In genomic region chr11:16126361-16126760, GRCh38 we compare ENCODE assay signal across 10 cellular contexts.
DNase-seq lines count a peak whose midpoint lies in the region; ATAC-seq, FAIRE-seq and TF ChIP-seq lines count a peak whose summit lies in the region.
"Had no signal": no experiment of that assay in that cellular context is flagged by ENCODE, and none has a peak within 500 bp of the region (broad histone marks: within the 10 kb centered on the region; RNA-seq: fewer than 3 reads in every experiment).

No MANE protein-coding gene starts in this region.

- BruUV-seq in K562 (replicated peaks; lab: Mats Ljungman, UMichigan), result no TSS peak

- H2AFZ ChIP-seq in K562 (ENCODE audit: low read depth, low read length) (no peak overlapping the region), neural cell (ENCODE audit: low read depth, low read length) (no peak overlapping the region)

- H3K27ac ChIP-seq in K562 (ENCODE audit: extremely low read depth, low read depth, low read length) (no peak overlapping the region), neural cell (ENCODE audit: low read length) (no peak overlapping the region)
- H3K27ac ChIP-seq: esophagus muscularis mucosa had no signal

- no peak for TF ChIP-seq POLR2A in K562 (conservative IDR thresholded peaks at IDR 0.05)

- no peak for ATAC-seq in K562
- no peak for ATAC-seq in GM18861 (IDR thresholded peaks at IDR 0.05; ENCODE audit: unreplicated experiment)
- no peak for ATAC-seq in GM21360 (IDR thresholded peaks at IDR 0.05; ENCODE audit: unreplicated experiment)

- H3F3A ChIP-seq in neural cell (ENCODE audit: insufficient read depth, low read length, poor library complexity, severe bottlenecking), result no peaks in the 10 kb centered on the region

- H3K9ac ChIP-seq in K562 (ENCODE audit: insufficient read depth in 1 of 2, low read depth in 2 of 2, low read length in 2 of 2), result no peak overlapping the region
- H3K9ac ChIP-seq in neural cell (ENCODE audit: low read length), result no peak overlapping the region

- H3K79me2 ChIP-seq in K562 (ENCODE audit: control insufficient read depth, insufficient read depth, low read length) (no peaks in the 10 kb centered on the region), neural cell (replicated peaks; ENCODE audit: insufficient read depth, low read length) (no peaks in the 10 kb centered on the region)

- peak; percentile 15 for DNase-seq in Jurkat, Clone E6-1 (ENCODE audit: low read depth, low spot score)
- DNase-seq in NCI-H2196 (lab: John Stamatoyannopoulos, UW; ENCODE audit: unreplicated experiment) (peak; percentile 43), K562 (ENCODE audit: extremely low read depth in 1 of 4, low spot score in 3 of 4) (peak in 1 of 4 experiments; percentile 11), 8988T (no peak)
- DNase-seq: activated CD4-positive, alpha-beta T cell treated with anti-CD3 and anti-CD28 coated beads, Interleukin-2, amount 50 U/mL, for 1 hour; central memory CD4-positive, alpha-beta T cell had no signal

- 0 out of 5 replicates have a peak, but pooled peaks cover 0 to 3% of the 10 kb centered on the region in 2 experiments for H3K4me1 ChIP-seq in K562 (replicated peaks in 1 of 2; ENCODE audit: control insufficient read depth in 2 of 2, insufficient read depth in 2 of 2, low read length in 2 of 2)
- H3K4me1 ChIP-seq: esophagus muscularis mucosa had no signal

- POLR2A ChIA-PET in K562 (lab: Yijun Ruan, JAX), result interaction anchor here (0.7 kb wide), 2 partner anchors 11 to 14 kb away, joined by 3 read pairs; no protein-coding TSS in a partner anchor

- H4K20me1 ChIP-seq in K562 (replicated peaks; ENCODE audit: control insufficient read depth, insufficient read depth, low read length), result no peaks in the 10 kb centered on the region
- H4K20me1 ChIP-seq in neural cell (ENCODE audit: insufficient read depth), result no peaks in the 10 kb centered on the region

- TF ChIP-seq CTCF in K562 (IDR thresholded peaks at IDR 0.05 in 2 of 3, conservative IDR thresholded peaks at IDR 0.05 in 1 of 3; ENCODE audit: insufficient read depth in 2 of 3, low read depth in 1 of 3, low read length in 3 of 3), result no peak
- TF ChIP-seq CTCF in neural cell (IDR thresholded peaks at IDR 0.05; ENCODE audit: poor library complexity, severe bottlenecking), result no peak

- CTCF ChIA-PET in K562 (lab: Yijun Ruan, JAX; ENCODE audit: low intra/inter-chr PET ratio), result no interaction called here

- no peaks in the 10 kb centered on the region for H3K9me2 ChIP-seq in neural cell (ENCODE audit: insufficient read depth, low read length)

- TF ChIP-seq EP300 in K562 (IDR thresholded peaks at IDR 0.05; ENCODE audit: low read length) (no peak), neural cell (conservative IDR thresholded peaks at IDR 0.05; ENCODE audit: poor library complexity, severe bottlenecking) (peak; percentile 63)

- no peaks in the 10 kb centered on the region for H3K9me1 ChIP-seq in K562 (ENCODE audit: control insufficient read depth, insufficient read depth, low read length)

- no peak for FAIRE-seq in K562 (lab: Jason Lieb, UNC)

- H3K36me3 ChIP-seq in K562 (ENCODE audit: control insufficient read depth, insufficient read depth, low read length), result no peaks in the 10 kb centered on the region
- no peaks in the 10 kb centered on the region for H3K36me3 ChIP-seq in neural cell (ENCODE audit: insufficient read depth, low read length)
- H3K36me3 ChIP-seq: esophagus muscularis mucosa had no signal

- intact Hi-C loops in K562 (cut with micrococcal nuclease), result no loop called here

- H3K9me3 ChIP-seq in K562 (replicated peaks; ENCODE audit: control insufficient read depth, insufficient read depth, low read depth, low read length) (no peaks in the 10 kb centered on the region), neural cell (ENCODE audit: low read length) (no peaks in the 10 kb centered on the region)
- H3K9me3 ChIP-seq: esophagus muscularis mucosa had no signal

- TF ChIP-seq RAD21 in K562 (CRISPR knock-in tag; conservative IDR thresholded peaks at IDR 0.05 in 1 of 2, IDR thresholded peaks at IDR 0.05 in 1 of 2) (no peak), neural cell (conservative IDR thresholded peaks at IDR 0.05) (no peak)

- H3K27me3 ChIP-seq in K562 (ENCODE audit: control insufficient read depth in 2 of 2, insufficient read depth in 2 of 2, low read length in 2 of 2) (no peaks in the 10 kb centered on the region), neural cell (ENCODE audit: insufficient read depth, low read depth, low read length) (no peaks in the 10 kb centered on the region)
- H3K27me3 ChIP-seq: esophagus muscularis mucosa had no signal

- no peak overlapping the region for H3K4me3 ChIP-seq in Jurkat, Clone E6-1 (ENCODE audit: low read length)
- H3K4me3 ChIP-seq in K562 (no peak overlapping the region), neural cell (ENCODE audit: low read length) (no peak overlapping the region)
- H3K4me3 ChIP-seq: esophagus muscularis mucosa had no signal

- in situ Hi-C loops in K562 (cut with MboI), result no loop called here

- no peak overlapping the region for H3K4me2 ChIP-seq in K562 (ENCODE audit: insufficient read depth, low read length)
- no peak overlapping the region for H3K4me2 ChIP-seq in neural cell (ENCODE audit: low read length)

TF ChIP-seq in K562, 482 proteins besides CTCF, POLR2A, EP300 and RAD21 (continues in another document):
- 0 out of 2 replicates have a peak, but pooled peaks have one; percentile 10 for TF ChIP-seq TCF3 (CRISPR knock-in tag; IDR thresholded peaks at IDR 0.05)
- TF ChIP-seq CBFA2T2 (conservative IDR thresholded peaks at IDR 0.05), result peak; percentile 55; the same call in 1 of the 2 replicates
- TF ChIP-seq ZNF699 (CRISPR knock-in tag; IDR thresholded peaks at IDR 0.05; ENCODE audit: insufficient replicate concordance), result no peak
- TF ChIP-seq PATZ1 (CRISPR knock-in tag; IDR thresholded peaks at IDR 0.05; ENCODE audit: borderline replicate concordance), result no peak
- TF ChIP-seq SOX6 (IDR thresholded peaks at IDR 0.05), result peak; percentile 91
- peak in 1 of 2 experiments; percentile 83; a peak in 2 of 4 replicates for TF ChIP-seq RCOR1 (IDR thresholded peaks at IDR 0.05; ENCODE audit: borderline replicate concordance in 1 of 2, low read depth in 2 of 2, low read length in 2 of 2)
- no peak for TF ChIP-seq TFAP4 (CRISPR knock-in tag; IDR thresholded peaks at IDR 0.05; ENCODE audit: borderline replicate concordance)
- TF ChIP-seq ZNF23 (CRISPR knock-in tag; IDR thresholded peaks at IDR 0.05), result no peak

TF ChIP-seq in neural cell, 6 proteins besides CTCF, POLR2A, EP300 and RAD21:
- TF ChIP-seq POLR2AphosphoS5 (IDR thresholded peaks at IDR 0.05) (peak; percentile 87), TAF1 (IDR thresholded peaks at IDR 0.05; ENCODE audit: low read depth) (no peak)
